In the genomic region with DNA sequence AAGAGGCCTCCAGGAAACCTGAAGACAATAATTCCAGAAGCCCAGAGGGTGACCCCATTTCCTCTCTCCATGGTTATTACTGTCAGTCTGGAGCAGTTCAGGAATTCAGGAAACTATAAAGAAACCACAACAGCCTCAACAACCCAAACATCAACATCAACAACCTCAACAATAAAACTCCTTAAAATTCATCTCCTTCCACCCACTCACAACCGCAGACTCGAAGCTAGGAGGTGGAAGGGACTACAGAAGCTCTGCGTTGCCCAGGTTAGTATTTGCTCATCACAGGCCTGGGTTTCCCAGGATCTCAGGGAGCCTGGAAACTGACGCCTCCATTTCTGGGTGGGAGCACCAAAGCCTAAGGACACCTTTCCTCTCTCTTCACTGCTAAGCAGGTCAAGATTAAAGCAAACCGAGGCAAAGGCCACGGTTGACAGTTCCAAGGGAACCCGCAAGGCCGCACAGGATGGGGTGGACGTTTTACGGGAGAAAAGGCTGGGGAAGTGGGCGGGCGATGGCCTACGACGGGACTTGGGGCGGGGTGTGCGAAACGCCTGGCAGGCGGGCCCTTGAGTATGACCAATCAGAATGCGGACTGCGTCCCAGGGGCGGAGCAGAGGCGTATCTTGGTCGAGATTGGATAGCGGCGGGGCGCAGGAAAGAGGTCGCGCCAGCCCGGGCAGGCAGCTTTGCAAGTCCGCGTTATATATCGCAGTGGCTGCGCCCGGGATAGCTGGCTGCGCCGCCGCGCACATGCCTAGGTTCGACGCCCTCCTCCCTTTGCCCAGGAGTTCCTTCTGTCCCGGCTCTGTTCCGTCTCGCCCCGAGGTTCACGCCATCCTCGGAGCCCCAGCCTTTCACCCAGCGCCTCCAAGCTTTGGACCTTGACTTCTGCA, we compare ENCODE assay signal across 1 cellular context.
TF ChIP-seq lines count a peak whose summit lies in the region.

A gene with protein sequence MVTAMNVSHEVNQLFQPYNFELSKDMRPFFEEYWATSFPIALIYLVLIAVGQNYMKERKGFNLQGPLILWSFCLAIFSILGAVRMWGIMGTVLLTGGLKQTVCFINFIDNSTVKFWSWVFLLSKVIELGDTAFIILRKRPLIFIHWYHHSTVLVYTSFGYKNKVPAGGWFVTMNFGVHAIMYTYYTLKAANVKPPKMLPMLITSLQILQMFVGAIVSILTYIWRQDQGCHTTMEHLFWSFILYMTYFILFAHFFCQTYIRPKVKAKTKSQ (plus strand): TSS at position 654 of the 896 bp plus-strand sequence. CDS start 250 bp downstream, outside the sequence.

TF ChIP-seq in GM12878, 131 proteins besides CTCF, POLR2A, EP300 and RAD21 (continued from another document):
- TF ChIP-seq, protein P1, sequence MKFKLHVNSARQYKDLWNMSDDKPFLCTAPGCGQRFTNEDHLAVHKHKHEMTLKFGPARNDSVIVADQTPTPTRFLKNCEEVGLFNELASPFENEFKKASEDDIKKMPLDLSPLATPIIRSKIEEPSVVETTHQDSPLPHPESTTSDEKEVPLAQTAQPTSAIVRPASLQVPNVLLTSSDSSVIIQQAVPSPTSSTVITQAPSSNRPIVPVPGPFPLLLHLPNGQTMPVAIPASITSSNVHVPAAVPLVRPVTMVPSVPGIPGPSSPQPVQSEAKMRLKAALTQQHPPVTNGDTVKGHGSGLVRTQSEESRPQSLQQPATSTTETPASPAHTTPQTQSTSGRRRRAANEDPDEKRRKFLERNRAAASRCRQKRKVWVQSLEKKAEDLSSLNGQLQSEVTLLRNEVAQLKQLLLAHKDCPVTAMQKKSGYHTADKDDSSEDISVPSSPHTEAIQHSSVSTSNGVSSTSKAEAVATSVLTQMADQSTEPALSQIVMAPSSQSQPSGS (IDR thresholded peaks at IDR 0.05; ENCODE audit: low read length), result no peak
- peak; percentile 69 for TF ChIP-seq SP1 (IDR thresholded peaks at IDR 0.05; ENCODE audit: low read depth, low read length)
- no peak for TF ChIP-seq BCL11A (IDR thresholded peaks at IDR 0.05; ENCODE audit: low read depth, low read length)
- TF ChIP-seq ZSCAN29 (IDR thresholded peaks at IDR 0.05), result no peak
- no peak for TF ChIP-seq TAF1 (IDR thresholded peaks at IDR 0.05; ENCODE audit: borderline replicate concordance, low read depth, low read length)
- TF ChIP-seq ZNF207 (IDR thresholded peaks at IDR 0.05; ENCODE audit: borderline replicate concordance), result no peak
- TF ChIP-seq MYB (IDR thresholded peaks at IDR 0.05; ENCODE audit: borderline replicate concordance, low read depth, low read length), result no peak
- TF ChIP-seq MEF2B (IDR thresholded peaks at IDR 0.05; ENCODE audit: partially characterized antibody, poor library complexity, severe bottlenecking), result no peak
- TF ChIP-seq, protein P2, sequence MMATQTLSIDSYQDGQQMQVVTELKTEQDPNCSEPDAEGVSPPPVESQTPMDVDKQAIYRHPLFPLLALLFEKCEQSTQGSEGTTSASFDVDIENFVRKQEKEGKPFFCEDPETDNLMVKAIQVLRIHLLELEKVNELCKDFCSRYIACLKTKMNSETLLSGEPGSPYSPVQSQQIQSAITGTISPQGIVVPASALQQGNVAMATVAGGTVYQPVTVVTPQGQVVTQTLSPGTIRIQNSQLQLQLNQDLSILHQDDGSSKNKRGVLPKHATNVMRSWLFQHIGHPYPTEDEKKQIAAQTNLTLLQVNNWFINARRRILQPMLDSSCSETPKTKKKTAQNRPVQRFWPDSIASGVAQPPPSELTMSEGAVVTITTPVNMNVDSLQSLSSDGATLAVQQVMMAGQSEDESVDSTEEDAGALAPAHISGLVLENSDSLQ (IDR thresholded peaks at IDR 0.05), result 0 out of 2 replicates have a peak, but pooled peaks have one; percentile 5
- no peak for TF ChIP-seq MTA3 (IDR thresholded peaks at IDR 0.05; ENCODE audit: borderline replicate concordance, low read length)
- TF ChIP-seq EGR1 (IDR thresholded peaks at IDR 0.05; ENCODE audit: borderline replicate concordance in 1 of 2, low read depth in 2 of 2, low read length in 2 of 2), result peak in 1 of 2 experiments; percentile 11; a peak in 1 of 3 replicates
- TF ChIP-seq CHD2 (IDR thresholded peaks at IDR 0.05; ENCODE audit: borderline replicate concordance, low read depth, low read length), result 0 out of 2 replicates have a peak, but pooled peaks have one; percentile 19
